ENCODE assay signal across 17 cellular contexts in genomic region chr4:151426513-151426912, GRCh38. TPM values are rescaled to one million over a fixed set of nuclear protein-coding genes. Genes with fewer than 3 reads are reported as not detected.
"Had no signal": no experiment of that assay in that cellular context is flagged by ENCODE, and none has a peak within 500 bp of the region (broad histone marks: within the 10 kb centered on the region; RNA-seq: fewer than 3 reads in every experiment).

No MANE protein-coding gene starts in this region.

- H3K36me3 ChIP-seq: cardiac muscle cell, left lung, right atrium auricular region, thoracic aorta, upper lobe of right lung had no signal

- H3K4me3 ChIP-seq: cardiac muscle cell, left lung, right atrium auricular region, smooth muscle cell, thoracic aorta, upper lobe of right lung had no signal

- H3K4me2 ChIP-seq: smooth muscle cell had no signal

- H3K9me3 ChIP-seq: left lung, right atrium auricular region, thoracic aorta, upper lobe of right lung had no signal

- DNase-seq: activated CD4-positive, alpha-beta T cell treated with anti-CD3 and anti-CD28 coated beads for 36 hours; activated CD4-positive, alpha-beta T cell treated with anti-CD3 and anti-CD28 coated beads, Interleukin-2, amount 50 U/mL, for 48 hours; amniotic stem cell; foreskin fibroblast; glutamatergic neuron; hypothalamus; kidney; left lung; naive B cell; stimulated activated CD4-positive, alpha-beta T cell treated with anti-CD3 and anti-CD28 coated beads, Interleukin-4, amount 100 ng/mL, for 24 hours; upper lobe of right lung had no signal

- H3K27ac ChIP-seq: cardiac muscle cell, left lung, thoracic aorta, upper lobe of right lung had no signal

- H3K4me1 ChIP-seq: right atrium auricular region, upper lobe of right lung had no signal

- H3K27me3 ChIP-seq: cardiac muscle cell, left lung, right atrium auricular region, upper lobe of right lung had no signal

RNA-seq across cellular contexts. Expression of gene FHIP1A, which starts 17.5 kb away (rescaled TPM):
- total RNA-seq: activated T-helper 1 cell treated with anti-CD3 and anti-CD28 coated beads, Interleukin-12 subunit alpha, Interleukin-12 subunit beta, Interleukin-2, Interleukin-4 antibody, amounts not matched to agents 30 ng/mL and 10 ng/mL and 1 ng/mL, durations not matched to agents 14 hours and 24 hours and 36 hours; neural crest cell had no signal
